Comparison of ENCODE assay signal across 8 cellular contexts in genomic region chr2:174334781-174335604, GRCh38. TPM values are rescaled to one million over a fixed set of nuclear protein-coding genes. Genes with fewer than 3 reads are reported as not detected.
A peak's percentile ranks its signal among the peaks of the same experiment; 100 is the strongest.
DNase-seq lines count a peak whose midpoint lies in the region; ATAC-seq and TF ChIP-seq lines count a peak whose summit lies in the region.

Gene SP9, plus strand, starts transcription at chr2:174334954. Its CDS starts 139 bp downstream, at chr2:174335093.

- peaks cover 63% of the 10 kb centered on the region for H3K27me3 Mint-ChIP-seq in chondrocyte (ENCODE audit: low read depth)
- peaks cover 60 to 83% (median 78%) of the 10 kb centered on the region in 5 donors for H3K27me3 Mint-ChIP-seq in naive thymus-derived CD4-positive, alpha-beta T cell

- H3K27ac ChIP-seq in naive thymus-derived CD4-positive, alpha-beta T cell (ENCODE audit: low read depth, low read length) = no peak within 1 kb of the TSS

- CTCF ChIA-PET in naive thymus-derived CD4-positive, alpha-beta T cell (lab: Charles Lee) = no interaction called here

- POLR2A ChIA-PET in naive thymus-derived CD4-positive, alpha-beta T cell (lab: Charles Lee) = interaction anchor here (1.6 kb wide), 1 partner anchor 10 kb away, joined by 4 read pairs; no protein-coding TSS in a partner anchor

- ATAC-seq in naive thymus-derived CD4-positive, alpha-beta T cell = no peak
- ATAC-seq in GM19455 (IDR thresholded peaks at IDR 0.05; ENCODE audit: unreplicated experiment) = no peak
- ATAC-seq in HG03469 (IDR thresholded peaks at IDR 0.05; ENCODE audit: unreplicated experiment) = no peak

- no peaks in the 10 kb centered on the region for H3K36me3 ChIP-seq in GM06990 (ENCODE audit: control insufficient read depth, insufficient read depth, low read length)
- H3K36me3 ChIP-seq in NT2/D1 (ENCODE audit: insufficient read depth, insufficient read length, low read length) = no peaks in the 10 kb centered on the region
- no peaks in the 10 kb centered on the region for H3K36me3 ChIP-seq in naive thymus-derived CD4-positive, alpha-beta T cell (ENCODE audit: control insufficient read depth in 2 of 3, insufficient read depth in 3 of 3, low read length in 3 of 3)

- H3K9ac ChIP-seq in NT2/D1 (ENCODE audit: insufficient read length, low read depth) = no peak within 1 kb of the TSS

- H3K9me3 ChIP-seq in NT2/D1 (ENCODE audit: insufficient read depth, low read length) = no peaks in the 10 kb centered on the region
- H3K9me3 ChIP-seq in naive thymus-derived CD4-positive, alpha-beta T cell (ENCODE audit: control insufficient read depth in 2 of 3, low read length in 3 of 3) = peaks cover 0 to 4% (median 0%) of the 10 kb centered on the region in 3 experiments

- H3K4me3 Mint-ChIP-seq in chondrocyte (ENCODE audit: unreplicated experiment) = peak within 1 kb of the TSS; percentile 57
- H3K4me3 Mint-ChIP-seq in naive thymus-derived CD4-positive, alpha-beta T cell = peak within 1 kb of the TSS; percentile 58 to 79 (median 66)

- peak; percentile 48 for DNase-seq in A172 (ENCODE audit: low spot score)
- DNase-seq in GM06990 (ENCODE audit: extremely low read depth, insufficient read length) = peak; percentile 48
- peak; percentile 81 for DNase-seq in NT2/D1 (ENCODE audit: low read depth, low spot score)
- DNase-seq in chondrocyte (ENCODE audit: low spot score) = no peak
- DNase-seq in naive thymus-derived CD4-positive, alpha-beta T cell = peak in 4 of 9 donors; percentile 27 to 42 (median 34)
- DNase-seq in central memory CD4-positive, alpha-beta T cell = no peak

- H3K9me3 Mint-ChIP-seq in chondrocyte (ENCODE audit: low read depth) = no peaks in the 10 kb centered on the region
- peaks cover 0 to 32% (median 2%) of the 10 kb centered on the region in 11 donors for H3K9me3 Mint-ChIP-seq in naive thymus-derived CD4-positive, alpha-beta T cell

- TF ChIP-seq CTCF in GM06990 (IDR thresholded peaks at IDR 0.05; ENCODE audit: insufficient read depth, low read length, poor library complexity, severe bottlenecking) = no peak
- TF ChIP-seq CTCF in chondrocyte (IDR thresholded peaks at IDR 0.05) = no peak

- H3K4me3 ChIP-seq in GM06990 (replicated peaks; ENCODE audit: low read depth, low read length) (peak within 1 kb of the TSS; percentile 59), NT2/D1 (ENCODE audit: insufficient read length, low read depth) (peak within 1 kb of the TSS; percentile 36)
- H3K4me3 ChIP-seq in naive thymus-derived CD4-positive, alpha-beta T cell (ENCODE audit: low read length) = peak within 1 kb of the TSS; percentile 18

- H3K27me3 ChIP-seq in GM06990 (replicated peaks; ENCODE audit: control insufficient read depth, insufficient read depth, low read length) (peaks cover 2% of the 10 kb centered on the region; the same call in 1 of the 2 replicates), NT2/D1 (ENCODE audit: insufficient read depth, insufficient read length) (peaks cover 98% of the 10 kb centered on the region)
- H3K27me3 ChIP-seq in naive thymus-derived CD4-positive, alpha-beta T cell (ENCODE audit: control insufficient read depth in 2 of 2, insufficient read depth in 2 of 2, low read length in 2 of 2) = peaks cover 69 to 83% of the 10 kb centered on the region in 2 donors

- H3K27ac Mint-ChIP-seq in chondrocyte (ENCODE audit: unreplicated experiment) = no peak within 1 kb of the TSS
- H3K27ac Mint-ChIP-seq in naive thymus-derived CD4-positive, alpha-beta T cell = peak within 1 kb of the TSS in 8 of 9 donors; percentile 20 to 88 (median 80)

- H3K4me1 Mint-ChIP-seq in chondrocyte (ENCODE audit: low read depth) = peaks cover 32% of the 10 kb centered on the region
- peaks cover 5 to 52% (median 37%) of the 10 kb centered on the region in 7 donors for H3K4me1 Mint-ChIP-seq in naive thymus-derived CD4-positive, alpha-beta T cell

- peaks cover 18% of the 10 kb centered on the region for H3K4me1 ChIP-seq in NT2/D1 (ENCODE audit: insufficient read depth, insufficient read length)
- peaks cover 28 to 35% of the 10 kb centered on the region in 2 donors for H3K4me1 ChIP-seq in naive thymus-derived CD4-positive, alpha-beta T cell (ENCODE audit: control insufficient read depth in 2 of 2, insufficient read depth in 2 of 2, low read length in 2 of 2)

- intact Hi-C loops in naive thymus-derived CD4-positive, alpha-beta T cell (cut with micrococcal nuclease) = loop anchor here (5.0 to 10.0 kb wide), 5 partner anchors 88 to 1830 kb away; partner anchors contain the start of genes EVX2 (in 1 of the 2), HOXD8 (in 1 of the 2), HOXD9 (in 1 of the 2) and OLA1 (in 1 of the 2)

- H3K36me3 Mint-ChIP-seq in chondrocyte (ENCODE audit: low read depth) = peaks cover 3% of the 10 kb centered on the region
- peaks cover 0 to 4% (median 0%) of the 10 kb centered on the region in 5 donors for H3K36me3 Mint-ChIP-seq in naive thymus-derived CD4-positive, alpha-beta T cell

RNA-seq across cellular contexts. Expression of gene SP9, which starts in this region (rescaled TPM):
- total RNA-seq in A172 (2014; rRNA removed; shearing (Covaris generic)) = 0.74 TPM in 1 of 2 replicates, not detected in the other
- not detected in 3 replicates for total RNA-seq in chondrocyte
- not detected for total RNA-seq in naive thymus-derived CD4-positive, alpha-beta T cell
- polyA plus RNA-seq in naive thymus-derived CD4-positive, alpha-beta T cell = not detected

Comparison
In these comparisons a context has a peak if more than half of its experiments do, and no peak if none do; other contexts are left out.
1. Peak in DNase-seq in A172; RNA of the gene not detected or under 1 TPM.
2. DNase-seq: peak in GM06990 (single experiment) and NT2/D1 (single experiment); none in chondrocyte (single experiment) and central memory CD4-positive, alpha-beta T cell (single experiment).
3. Peak in every context shown above with its lines, with median percentiles within 50 percentile points of each other: H3K4me3 ChIP-seq.